Comparison of ENCODE assay signal across 28 cellular contexts in the genomic region with DNA sequence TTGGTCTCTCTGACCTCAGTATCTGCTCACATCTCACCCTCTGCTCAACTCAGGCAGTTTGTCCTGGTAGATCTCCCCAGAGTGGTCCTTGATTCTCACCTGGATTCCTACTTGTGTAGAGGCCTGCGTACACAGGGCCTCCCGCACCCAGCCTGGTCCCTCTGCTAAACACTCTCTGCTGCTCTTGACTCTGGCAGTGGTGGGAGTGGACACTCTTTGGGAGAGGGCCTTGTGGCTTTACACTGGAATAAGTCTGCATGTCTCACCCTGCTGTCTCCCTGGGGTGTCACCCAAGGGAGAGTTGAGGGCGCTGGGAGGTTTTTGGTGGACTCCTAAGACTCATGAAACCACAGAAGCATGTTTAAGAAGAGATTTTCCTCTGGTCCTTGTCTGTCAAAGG.
"Had no signal": no experiment of that assay in that cellular context is flagged by ENCODE, and none has a peak within 500 bp of the region (broad histone marks: within the 10 kb centered on the region; RNA-seq: fewer than 3 reads in every experiment).

No MANE protein-coding gene starts in this region.

- H3K4me3 ChIP-seq: left lung, lower lobe of right lung, pancreas, prostate gland, sigmoid colon, spleen, stomach, testis, thyroid gland, transverse colon, upper lobe of left lung, vagina had no signal

- H3K27me3 ChIP-seq: left lung, pancreas, sigmoid colon, spleen, stomach, testis, thyroid gland, transverse colon, upper lobe of left lung, vagina had no signal

- H3K27ac Mint-ChIP-seq: immature natural killer cell; mesothelial cell of epicardium; naive thymus-derived CD4-positive, alpha-beta T cell; nephron had no signal

- ATAC-seq: left colon; left lung; naive thymus-derived CD4-positive, alpha-beta T cell; pancreas; right cardiac atrium had no signal

- H3K4me1 Mint-ChIP-seq: immature natural killer cell; naive thymus-derived CD4-positive, alpha-beta T cell; nephron had no signal

- H3K36me3 Mint-ChIP-seq: immature natural killer cell, mesothelial cell of epicardium had no signal

- H3K27ac ChIP-seq: left lung, lower lobe of right lung, pancreas, prostate gland, sigmoid colon, spleen, stomach, testis, thyroid gland, transverse colon, upper lobe of left lung, vagina had no signal

- DNase-seq: hypothalamus; immature natural killer cell; kidney; left colon; left lung; lower lobe of right lung; mesendoderm; naive thymus-derived CD4-positive, alpha-beta T cell; nucleus accumbens; pancreas; posterior cingulate gyrus; retina; right cardiac atrium; sigmoid colon; small intestine; spleen; stimulated activated CD4-positive, alpha-beta T cell treated with anti-CD3 and anti-CD28 coated beads, Interleukin-4, amount 100 ng/mL, for 24 hours; stimulated activated naive CD4-positive, alpha-beta T cell; stomach; testis; thyroid gland; transverse colon; upper lobe of left lung had no signal

- H3K36me3 ChIP-seq: left lung, lower lobe of right lung, pancreas, prostate gland, sigmoid colon, spleen, stomach, thyroid gland, transverse colon, upper lobe of left lung, vagina had no signal

- H3K9me3 ChIP-seq: left lung, lower lobe of right lung, pancreas, prostate gland, sigmoid colon, spleen, stomach, testis, thyroid gland, transverse colon, upper lobe of left lung, vagina had no signal

- H3K9me3 Mint-ChIP-seq: immature natural killer cell, mesothelial cell of epicardium, nephron had no signal

- H3K4me3 Mint-ChIP-seq: immature natural killer cell; mesothelial cell of epicardium; naive thymus-derived CD4-positive, alpha-beta T cell; nephron; neural crest cell had no signal

- H3K4me1 ChIP-seq: left lung, lower lobe of right lung, pancreas, prostate gland, sigmoid colon, spleen, stomach, testis, thyroid gland, transverse colon, upper lobe of left lung, vagina had no signal
